Comparison of ENCODE assay signal across 9 cellular contexts in genomic region chr4:74632634-74633033, GRCh38.
DNase-seq lines count a peak whose midpoint lies in the region; ATAC-seq and TF ChIP-seq lines count a peak whose summit lies in the region.
"Had no signal": no experiment of that assay in that cellular context is flagged by ENCODE, and none has a peak within 500 bp of the region (broad histone marks: within the 10 kb centered on the region; RNA-seq: fewer than 3 reads in every experiment).

No MANE protein-coding gene starts in this region.

- no peaks in the 10 kb centered on the region for H3K4me1 ChIP-seq in breast epithelium

- intact Hi-C loops in MCF 10A (cut with micrococcal nuclease), result loop anchor here (2.0 kb wide), 1 partner anchor 26 kb away; no protein-coding TSS in a partner anchor
- intact Hi-C loops in breast epithelium (cut with DNase I; ENCODE audit: low total_unique reads), result no loop called here

- peak overlapping the region; percentile 80 for H3K27ac Mint-ChIP-seq in MCF 10A (ENCODE audit: low read depth, unreplicated experiment)
- no peak overlapping the region for H3K27ac Mint-ChIP-seq in glutamatergic neuron (ENCODE audit: unreplicated experiment)

- no peak overlapping the region for H3K27ac ChIP-seq in breast epithelium

- CTCF ChIA-PET in MCF 10A (lab: Yijun Ruan, JAX), result interaction anchor here (0.6 to 1.5 kb wide), 3 partner anchors 21 to 101 kb away, joined by 3 read pairs; no protein-coding TSS in a partner anchor
- CTCF ChIA-PET in HEK293T (lab: Yijun Ruan, JAX), result no interaction called here

- no TSS peak for BruUV-seq in MCF 10A (replicated peaks; lab: Mats Ljungman, UMichigan)

- no peak for TF ChIP-seq POLR2A in breast epithelium (IDR thresholded peaks at IDR 0.05)

- H3K9me3 ChIP-seq in breast epithelium, result no peaks in the 10 kb centered on the region

- H3K27me3 Mint-ChIP-seq in MCF 10A (ENCODE audit: insufficient read depth, unreplicated experiment) (no peaks in the 10 kb centered on the region), glutamatergic neuron (ENCODE audit: unreplicated experiment) (no peaks in the 10 kb centered on the region)

- H3K4me3 Mint-ChIP-seq in MCF 10A (ENCODE audit: unreplicated experiment) (peak overlapping the region; percentile 51), glutamatergic neuron (ENCODE audit: unreplicated experiment) (no peak overlapping the region)

- peaks cover 33% of the 10 kb centered on the region for H3K4me1 Mint-ChIP-seq in MCF 10A (ENCODE audit: insufficient read depth, unreplicated experiment)
- H3K4me1 Mint-ChIP-seq in glutamatergic neuron (ENCODE audit: low read depth, unreplicated experiment), result no peaks in the 10 kb centered on the region

- POLR2A ChIA-PET in MCF 10A (lab: Yijun Ruan, JAX), result interaction anchor here (0.6 to 2.4 kb wide), 17 partner anchors 8 to 402 kb away, joined by 3 to 14 read pairs (median 4); no protein-coding TSS in a partner anchor
- POLR2A ChIA-PET in HEK293T (lab: Yijun Ruan, JAX), result no interaction called here

- ATAC-seq in HG03280 (IDR thresholded peaks at IDR 0.05; ENCODE audit: unreplicated experiment), result no peak

- H3K27me3 ChIP-seq in breast epithelium, result no peaks in the 10 kb centered on the region

- no peak overlapping the region for H3K4me3 ChIP-seq in breast epithelium

- TF ChIP-seq CTCF in MCF 10A (IDR thresholded peaks at IDR 0.05; ENCODE audit: unreplicated experiment) (no peak), breast epithelium (IDR thresholded peaks at IDR 0.05) (no peak), glutamatergic neuron (IDR thresholded peaks at IDR 0.05; ENCODE audit: partially characterized antibody, unreplicated experiment) (no peak)

- peak; percentile 100 for DNase-seq in MCF 10A (ENCODE audit: unreplicated experiment)
- DNase-seq in breast epithelium (ENCODE audit: low spot score in 2 of 2), result no peak
- peak; percentile 59 for DNase-seq in activated CD4-positive, alpha-beta T cell treated with anti-CD3 and anti-CD28 coated beads for 48 hours
- DNase-seq in iris pigment epithelial cell (ENCODE audit: low read depth), result peak; percentile 100
- peak; percentile 64 for DNase-seq in ureter (ENCODE audit: low spot score)
- DNase-seq in HEK293T (ENCODE audit: extremely low spot score), result no peak
- no peak for DNase-seq in glutamatergic neuron
- DNase-seq: COR-L47 had no signal

- H3K36me3 Mint-ChIP-seq in MCF 10A (ENCODE audit: insufficient read depth, unreplicated experiment) (no peaks in the 10 kb centered on the region), glutamatergic neuron (ENCODE audit: unreplicated experiment) (no peaks in the 10 kb centered on the region)

- no peaks in the 10 kb centered on the region for H3K36me3 ChIP-seq in breast epithelium

- H3K9me3 Mint-ChIP-seq in MCF 10A (ENCODE audit: unreplicated experiment) (no peaks in the 10 kb centered on the region), glutamatergic neuron (ENCODE audit: unreplicated experiment) (no peaks in the 10 kb centered on the region)

TF ChIP-seq in HEK293T, 16 proteins besides CTCF, POLR2A, EP300 and RAD21:
- TF ChIP-seq ZNF384 (IDR thresholded peaks at IDR 0.05), result no peak
- no peak for TF ChIP-seq BHLHE40 (IDR thresholded peaks at IDR 0.05; ENCODE audit: borderline replicate concordance)
- TF ChIP-seq SUZ12 (IDR thresholded peaks at IDR 0.05), result no peak
- TF ChIP-seq ELF4 (IDR thresholded peaks at IDR 0.05), result no peak
- no peak for TF ChIP-seq NFRKB (IDR thresholded peaks at IDR 0.05)
- no peak for TF ChIP-seq CTBP1 (IDR thresholded peaks at IDR 0.05; ENCODE audit: borderline replicate concordance)
- no peak for TF ChIP-seq ARNT (IDR thresholded peaks at IDR 0.05)
- no peak for TF ChIP-seq TARDBP (IDR thresholded peaks at IDR 0.05)
- TF ChIP-seq PKNOX1 (IDR thresholded peaks at IDR 0.05), result no peak
- no peak for TF ChIP-seq HDGF (IDR thresholded peaks at IDR 0.05; ENCODE audit: borderline replicate concordance)
- no peak for TF ChIP-seq FOXM1 (IDR thresholded peaks at IDR 0.05; ENCODE audit: borderline replicate concordance)
- TF ChIP-seq SP1 (IDR thresholded peaks at IDR 0.05), result no peak
- TF ChIP-seq FOXA1 (IDR thresholded peaks at IDR 0.05), result no peak
- no peak for TF ChIP-seq LEF1 (IDR thresholded peaks at IDR 0.05; ENCODE audit: borderline replicate concordance)
- no peak for TF ChIP-seq FOXK2 (IDR thresholded peaks at IDR 0.05)
- TF ChIP-seq L3MBTL2 (conservative IDR thresholded peaks at IDR 0.05), result no peak

Comparison
In these comparisons a context has a peak if more than half of its experiments do, and no peak if none do; other contexts are left out.
1. DNase-seq: peak in MCF 10A (single experiment), activated CD4-positive, alpha-beta T cell treated with anti-CD3 and anti-CD28 coated beads for 48 hours (single experiment), iris pigment epithelial cell (single experiment) and ureter (single experiment); none in breast epithelium (0 of 2), HEK293T (single experiment) and glutamatergic neuron (single experiment).